ENCODE assay signal across 14 cellular contexts in the genomic region with DNA sequence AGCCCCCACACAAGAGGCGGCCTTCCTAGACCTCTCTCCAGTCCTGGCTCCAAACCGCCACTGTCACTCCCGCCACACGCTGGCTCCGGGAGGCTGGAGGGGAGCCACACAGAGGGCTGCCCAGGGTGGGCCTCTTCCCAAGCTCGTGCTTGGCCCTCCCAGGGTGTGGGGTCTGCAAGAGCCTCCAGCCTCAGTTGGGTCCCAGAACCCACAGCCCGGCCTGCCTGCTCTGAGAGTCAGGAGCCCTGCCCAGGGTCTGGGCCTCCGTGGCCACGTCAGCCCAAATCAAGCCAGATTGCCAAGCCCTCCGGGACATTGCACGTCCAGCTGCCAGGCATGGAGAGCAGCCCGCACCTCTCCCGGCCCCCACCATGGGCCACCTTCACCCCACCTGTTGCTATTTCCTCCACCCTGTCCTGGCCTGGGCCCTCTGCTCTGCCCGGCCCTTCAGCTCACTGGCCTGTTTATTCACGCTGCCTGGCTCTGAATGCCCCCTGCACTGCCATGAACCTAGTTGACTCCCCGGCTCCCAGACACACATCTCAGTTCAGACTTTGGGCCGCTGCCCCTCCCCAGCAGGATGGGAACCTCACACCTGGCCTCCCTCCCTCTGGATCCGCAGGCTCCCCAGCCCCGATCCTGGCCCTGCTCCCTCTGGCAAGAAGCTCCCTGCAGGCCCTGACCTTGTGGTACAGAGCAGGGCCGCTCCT.
A peak's percentile ranks its signal among the peaks of the same experiment; 100 is the strongest.
DNase-seq lines count a peak whose midpoint lies in the region; ATAC-seq and TF ChIP-seq lines count a peak whose summit lies in the region.
"Had no signal": no experiment of that assay in that cellular context is flagged by ENCODE, and none has a peak within 500 bp of the region (broad histone marks: within the 10 kb centered on the region; RNA-seq: fewer than 3 reads in every experiment).

No MANE protein-coding gene starts in this region.

- no peaks in the 10 kb centered on the region for H3K27me3 ChIP-seq in left ventricle myocardium inferior (ENCODE audit: low read depth)
- no peaks in the 10 kb centered on the region for H3K27me3 ChIP-seq in suprapubic skin

- H3K4me3 Mint-ChIP-seq in brain = no peak overlapping the region

- no peaks in the 10 kb centered on the region for H3K9me3 Mint-ChIP-seq in brain
- H3K9me3 Mint-ChIP-seq: activated T-helper 2 cell treated with anti-CD3 and anti-CD28 coated beads, Interferon-gamma antibody, Interleukin-2, Interleukin-4, amounts not matched to agents 10 μg/mL and 5 μg/mL and 100 μg/mL, durations not matched to agents 14 hours and 24 hours and 36 hours had no signal

- ATAC-seq in GM18909 (IDR thresholded peaks at IDR 0.05; ENCODE audit: poor library complexity, unreplicated experiment) = no peak
- no peak for ATAC-seq in HG03025 (IDR thresholded peaks at IDR 0.05; ENCODE audit: low FRiP score, unreplicated experiment)

- H3K27me3 Mint-ChIP-seq in brain = peaks cover 3% of the 10 kb centered on the region

- H3K4me3 ChIP-seq in left ventricle myocardium inferior = no peak overlapping the region
- H3K4me3 ChIP-seq in suprapubic skin = no peak overlapping the region

- no peak for TF ChIP-seq EP300 in suprapubic skin (IDR thresholded peaks at IDR 0.05)

- peaks cover 6% of the 10 kb centered on the region for H3K36me3 ChIP-seq in left ventricle myocardium inferior
- peaks cover 5% of the 10 kb centered on the region for H3K36me3 ChIP-seq in suprapubic skin

- no peak for TF ChIP-seq CTCF in left ventricle myocardium inferior (IDR thresholded peaks at IDR 0.05; ENCODE audit: borderline replicate concordance)
- TF ChIP-seq CTCF in brain (conservative IDR thresholded peaks at IDR 0.05) = no peak
- no peak for TF ChIP-seq CTCF in suprapubic skin (IDR thresholded peaks at IDR 0.05)

- intact Hi-C loops in cardiac septum (cut with DNase I) (no loop called here), left ventricle myocardium inferior (cut with micrococcal nuclease) (no loop called here)

- H3K9me3 ChIP-seq in left ventricle myocardium inferior (replicated peaks) = no peaks in the 10 kb centered on the region
- no peaks in the 10 kb centered on the region for H3K9me3 ChIP-seq in suprapubic skin

- TF ChIP-seq POLR2A in suprapubic skin (IDR thresholded peaks at IDR 0.05) = no peak

- peak overlapping the region in 3 of 5 experiments; percentile 39 to 71 (median 41) for H3K27ac Mint-ChIP-seq in brain
- H3K27ac Mint-ChIP-seq: activated T-helper 2 cell treated with anti-CD3 and anti-CD28 coated beads, Interferon-gamma antibody, Interleukin-2, Interleukin-4, amounts not matched to agents 10 μg/mL and 5 μg/mL and 100 μg/mL, durations not matched to agents 14 hours and 24 hours and 36 hours had no signal

- WGBS in suprapubic skin = 52% methylated on average over 19 of the region's 20 CpGs

- peak; percentile 65 for DNase-seq in cardiac septum (ENCODE audit: low spot score)
- no peak for DNase-seq in left ventricle myocardium inferior
- DNase-seq in mesenteric fat pad (ENCODE audit: low spot score) = peak; percentile 84
- DNase-seq in suprapubic skin (ENCODE audit: low spot score in 2 of 2) = peak; percentile 60 to 76
- DNase-seq in GM19240 (ENCODE audit: insufficient read length, low spot score) = no peak
- DNase-seq: activated CD4-positive, alpha-beta T cell treated with anti-CD3 and anti-CD28 coated beads, Interleukin-2, amount 50 U/mL, for 1 hour; GDM1; RPMI8226; stimulated activated naive CD4-positive, alpha-beta T cell treated with Interleukin-2 at 50 U/mL for 16 hours; T-helper 9 cell had no signal

- H3K27ac ChIP-seq in left ventricle myocardium inferior (replicated peaks) (no peak overlapping the region), suprapubic skin (no peak overlapping the region)

- H3K36me3 Mint-ChIP-seq in brain = no peaks in the 10 kb centered on the region

- peaks cover 13% of the 10 kb centered on the region for H3K4me1 Mint-ChIP-seq in brain

- H3K4me1 ChIP-seq in left ventricle myocardium inferior = peaks cover 12% of the 10 kb centered on the region
- H3K4me1 ChIP-seq in suprapubic skin = peaks cover 16% of the 10 kb centered on the region

Comparison
In these comparisons a context has a peak if more than half of its experiments do, and no peak if none do; other contexts are left out.
1. DNase-seq: peak in cardiac septum (single experiment), mesenteric fat pad (single experiment) and suprapubic skin (2 of 2); none in left ventricle myocardium inferior (single experiment) and GM19240 (single experiment).